Comparison of ENCODE assay signal across 7 cellular contexts in genomic region chr7:131010714-131011436, GRCh38.
DNase-seq lines count a peak whose midpoint lies in the region; ATAC-seq and TF ChIP-seq lines count a peak whose summit lies in the region.

No MANE protein-coding gene starts in this region.

- peak; percentile 47 for DNase-seq in GM20000 (ENCODE audit: low spot score)
- DNase-seq in RWPE1 (ENCODE audit: low spot score): no peak
- no peak for DNase-seq in epithelial cell of prostate (ENCODE audit: low read depth, low spot score)
- no peak for DNase-seq in NCI-H345 treated with DMSO at 0.1 percent for 48 hours (lab: John Stamatoyannopoulos, UW; ENCODE audit: unreplicated experiment)
- DNase-seq in COR-L47 (lab: John Stamatoyannopoulos, UW): no peak
- DNase-seq in SHP77 treated with DMSO at 0.1 percent for 48 hours (lab: John Stamatoyannopoulos, UW): no peak

- peaks cover 86% of the 10 kb centered on the region for H3K4me1 Mint-ChIP-seq in stimulated activated memory B cell treated with anti-CD40 and anti-IgM and Interleukin-4, amounts not matched to agents 10 μg/mL and 1 μg/mL and 100 μg/mL, for 72 hours

- TF ChIP-seq CTCF in GM20000 (IDR thresholded peaks at IDR 0.05; ENCODE audit: extremely low read depth, missing control alignments) (no peak), RWPE1 (conservative IDR thresholded peaks at IDR 0.05; ENCODE audit: low read depth) (no peak)

- CTCF ChIA-PET in RWPE1 (lab: Yijun Ruan, JAX): no interaction called here

- no peaks in the 10 kb centered on the region for H3K9me3 Mint-ChIP-seq in stimulated activated memory B cell treated with anti-CD40 and anti-IgM and Interleukin-4, amounts not matched to agents 10 μg/mL and 1 μg/mL and 100 μg/mL, for 72 hours

- H3K27me3 Mint-ChIP-seq in stimulated activated memory B cell treated with anti-CD40 and anti-IgM and Interleukin-4, amounts not matched to agents 10 μg/mL and 1 μg/mL and 100 μg/mL, for 72 hours: no peaks in the 10 kb centered on the region

- ATAC-seq in stimulated activated memory B cell treated with anti-CD40 and anti-IgM and Interleukin-4, amounts not matched to agents 10 μg/mL and 1 μg/mL and 100 μg/mL, for 72 hours: peak; percentile 83

- H3K4me3 Mint-ChIP-seq in stimulated activated memory B cell treated with anti-CD40 and anti-IgM and Interleukin-4, amounts not matched to agents 10 μg/mL and 1 μg/mL and 100 μg/mL, for 72 hours: peak overlapping the region; percentile 22

- H3K27ac Mint-ChIP-seq in stimulated activated memory B cell treated with anti-CD40 and anti-IgM and Interleukin-4, amounts not matched to agents 10 μg/mL and 1 μg/mL and 100 μg/mL, for 72 hours: peak overlapping the region; percentile 89

- POLR2A ChIA-PET in RWPE1 (lab: Yijun Ruan, JAX; ENCODE audit: low non-redundant PET): no interaction called here

- H3K27ac ChIP-seq in RWPE1 (peak overlapping the region; percentile 82), epithelial cell of prostate (peak overlapping the region; percentile 15)

- peaks cover 11% of the 10 kb centered on the region for H3K36me3 Mint-ChIP-seq in stimulated activated memory B cell treated with anti-CD40 and anti-IgM and Interleukin-4, amounts not matched to agents 10 μg/mL and 1 μg/mL and 100 μg/mL, for 72 hours
